ENCODE assay signal across 21 cellular contexts in the genomic region with DNA sequence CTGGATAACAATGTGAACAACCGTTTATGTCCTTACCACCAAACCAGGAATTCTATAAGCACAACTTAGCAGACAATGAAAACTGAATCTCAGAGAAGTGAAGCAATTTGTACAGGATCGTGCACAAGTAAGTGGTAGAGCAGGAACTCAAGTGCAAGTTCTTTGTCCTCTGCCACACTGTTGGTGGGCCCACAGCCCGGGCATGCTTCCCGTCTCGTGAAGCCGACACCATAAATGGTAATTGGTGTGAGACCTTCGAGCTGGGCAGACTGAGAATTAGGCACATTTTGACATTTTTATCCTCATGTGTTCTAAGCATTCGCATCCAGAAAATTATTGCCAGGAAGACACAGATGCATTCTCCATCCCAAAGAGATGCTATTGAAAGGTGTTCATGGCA. TPM values are rescaled to one million over a fixed set of nuclear protein-coding genes. Genes with fewer than 3 reads are reported as not detected.
DNase-seq lines count a peak whose midpoint lies in the region; ATAC-seq, FAIRE-seq and TF ChIP-seq lines count a peak whose summit lies in the region.
"Had no signal": no experiment of that assay in that cellular context is flagged by ENCODE, and none has a peak within 500 bp of the region (broad histone marks: within the 10 kb centered on the region; RNA-seq: fewer than 3 reads in every experiment).

No MANE protein-coding gene starts in this region.

- peaks cover 35% of the 10 kb centered on the region for H3K4me1 Mint-ChIP-seq in activated T-cell treated with anti-CD3 and anti-CD28 coated beads, Interleukin-2, amount 50 U/mL, for 24 hours (ENCODE audit: low read depth)
- peaks cover 11% of the 10 kb centered on the region for H3K4me1 Mint-ChIP-seq in GM23338
- H3K4me1 Mint-ChIP-seq: CD4-positive, alpha-beta memory T cell had no signal

- H3K36me3 ChIP-seq in A673 (ENCODE audit: insufficient read depth, low read length, poor library complexity, severe bottlenecking) (no peaks in the 10 kb centered on the region), GM23338 (ENCODE audit: insufficient read depth) (no peaks in the 10 kb centered on the region), esophagus muscularis mucosa (no peaks in the 10 kb centered on the region), GM23248 (ENCODE audit: low read depth) (no peaks in the 10 kb centered on the region)

- H3K9me2 ChIP-seq in GM23338 (ENCODE audit: insufficient read depth) (no peaks in the 10 kb centered on the region; the same call in 1 of the 2 replicates), GM23248 (ENCODE audit: insufficient read depth) (no peaks in the 10 kb centered on the region)

- in situ Hi-C loops in GM23248 (cut with MboI) = no loop called here

- H3K36me3 Mint-ChIP-seq in activated T-cell treated with anti-CD3 and anti-CD28 coated beads, Interleukin-2, amount 50 U/mL, for 24 hours (ENCODE audit: low read depth) = no peaks in the 10 kb centered on the region
- no peaks in the 10 kb centered on the region for H3K36me3 Mint-ChIP-seq in GM23338 (ENCODE audit: low read depth)
- H3K36me3 Mint-ChIP-seq: CD4-positive, alpha-beta memory T cell had no signal

- H3K27me3 Mint-ChIP-seq in activated T-cell treated with anti-CD3 and anti-CD28 coated beads, Interleukin-2, amount 50 U/mL, for 24 hours = peaks cover 41% of the 10 kb centered on the region
- H3K27me3 Mint-ChIP-seq in GM23338 (ENCODE audit: insufficient read depth, low read depth, poor library complexity) = peaks cover 3% of the 10 kb centered on the region

- H3K27me3 ChIP-seq in A673 (replicated peaks; ENCODE audit: insufficient read depth, low read depth, low read length, poor library complexity) (no peaks in the 10 kb centered on the region), GM23338 (ENCODE audit: insufficient read depth) (no peaks in the 10 kb centered on the region), esophagus muscularis mucosa (peaks cover 0 to 6% (median 0%) of the 10 kb centered on the region in 4 donors), GM23248 (replicated peaks; ENCODE audit: insufficient read depth) (no peaks in the 10 kb centered on the region)

- H3K9me3 ChIP-seq in A673 (ENCODE audit: low read depth, low read length, poor library complexity, severe bottlenecking) (no peaks in the 10 kb centered on the region), esophagus muscularis mucosa (no peaks in the 10 kb centered on the region), GM23248 (ENCODE audit: low read depth) (no peaks in the 10 kb centered on the region)
- H3K9me3 ChIP-seq: A549 had no signal

- TF ChIP-seq POLR2A in esophagus muscularis mucosa (IDR thresholded peaks at IDR 0.05; ENCODE audit: low read depth) = no peak

- WGBS in esophagus muscularis mucosa = 95% methylated on average over 8 of the region's 8 CpGs
- WGBS in GM23248 (ENCODE audit: low coverage in 1 of 2, low lambda C conversion rate in 2 of 2, missing lambda C conversion rate in 2 of 2), 2 experiments = 79 to 82% methylated on average over 8 of the region's 8 CpGs

- TF ChIP-seq CTCF in A673 (conservative IDR thresholded peaks at IDR 0.05; ENCODE audit: low read depth, low read length) (no peak), GM23338 (conservative IDR thresholded peaks at IDR 0.05; ENCODE audit: low read depth in 2 of 2) (no peak), esophagus muscularis mucosa (IDR thresholded peaks at IDR 0.05) (no peak), D721Med (IDR thresholded peaks at IDR 0.05; ENCODE audit: insufficient read depth, missing control alignments) (no peak), omental fat pad (IDR thresholded peaks at IDR 0.05) (no peak)

- H3K9ac ChIP-seq in GM23248 = no peak overlapping the region

- ATAC-seq in GM23338 (no peak), omental fat pad (ENCODE audit: low FRiP score) (no peak)
- ATAC-seq: A549 had no signal

- FAIRE-seq in D721Med (lab: Jason Lieb, UNC) = no peak
- FAIRE-seq: A549, G401.6, GM19239 had no signal

- no peak overlapping the region for H3K4me3 ChIP-seq in A673 (ENCODE audit: low read depth, low read length, poor library complexity, severe bottlenecking)
- H3K4me3 ChIP-seq in GM23338 = no peak overlapping the region
- no peak overlapping the region for H3K4me3 ChIP-seq in esophagus muscularis mucosa
- H3K4me3 ChIP-seq in GM23248 = no peak overlapping the region
- H3K4me3 ChIP-seq: A549 had no signal

- no peak for TF ChIP-seq EP300 in esophagus muscularis mucosa (IDR thresholded peaks at IDR 0.05)

- H2AFZ ChIP-seq in GM23338 = 0 out of 2 replicates have a peak overlapping the region, but pooled peaks have one; percentile 34
- no peak overlapping the region for H2AFZ ChIP-seq in GM23248

- H3K27ac Mint-ChIP-seq in activated T-cell treated with anti-CD3 and anti-CD28 coated beads, Interleukin-2, amount 50 U/mL, for 24 hours = peak overlapping the region; percentile 95
- H3K27ac Mint-ChIP-seq in GM23338 = no peak overlapping the region
- H3K27ac Mint-ChIP-seq: CD4-positive, alpha-beta memory T cell had no signal

- POLR2A ChIA-PET in A673 (lab: Charles Lee; ENCODE audit: low non-redundant PET) = interaction anchor here (0.7 kb wide), 1 partner anchor 185 kb away, joined by 3 read pairs; no protein-coding TSS in a partner anchor

- no peak overlapping the region for H3K4me3 Mint-ChIP-seq in activated T-cell treated with anti-CD3 and anti-CD28 coated beads, Interleukin-2, amount 50 U/mL, for 24 hours
- H3K4me3 Mint-ChIP-seq in GM23338 = no peak overlapping the region
- H3K4me3 Mint-ChIP-seq: CD4-positive, alpha-beta memory T cell had no signal

- H3K4me1 ChIP-seq in A673 (ENCODE audit: insufficient read depth, low read length, poor library complexity, severe bottlenecking) (no peaks in the 10 kb centered on the region), GM23338 (ENCODE audit: insufficient read depth) (peaks cover 16% of the 10 kb centered on the region), esophagus muscularis mucosa (no peaks in the 10 kb centered on the region), GM23248 (ENCODE audit: insufficient read depth) (no peaks in the 10 kb centered on the region)
- H3K4me1 ChIP-seq: A549 had no signal

- H3K27ac ChIP-seq in A673 (ENCODE audit: low read depth, low read length, poor library complexity, severe bottlenecking) = no peak overlapping the region
- no peak overlapping the region for H3K27ac ChIP-seq in GM23338 (ENCODE audit: low read depth)
- no peak overlapping the region for H3K27ac ChIP-seq in esophagus muscularis mucosa (replicated peaks in 1 of 4)
- H3K27ac ChIP-seq in GM23248 = no peak overlapping the region
- H3K27ac ChIP-seq: A549 had no signal

- H3K4me2 ChIP-seq in GM23338 (no peak overlapping the region), GM23248 (ENCODE audit: unreplicated experiment) (no peak overlapping the region)
- H3K4me2 ChIP-seq: A549 had no signal

- no peak for DNase-seq in activated T-cell treated with anti-CD3 and anti-CD28 coated beads, Interleukin-2, amount 50 U/mL, for 24 hours
- no peak for DNase-seq in activated T-cell treated with anti-CD3 and anti-CD28 coated beads for 4 hours
- DNase-seq in A673 (ENCODE audit: low spot score) = peak; percentile 53
- DNase-seq in GM23338 (ENCODE audit: low spot score) = no peak
- DNase-seq in esophagus muscularis mucosa (ENCODE audit: extremely low spot score) = peak; percentile 21
- DNase-seq in D721Med (ENCODE audit: insufficient read length, low spot score) = no peak
- no peak for DNase-seq in GM23248
- no peak for DNase-seq in omental fat pad (ENCODE audit: low spot score)
- DNase-seq: 8988T; C1 segment of cervical spinal cord; Calu3; CD4-positive, alpha-beta memory T cell; COR-L47; DMS153; DND-41; GOT3; H7; HCEC 1CT had no signal

- H3K79me2 ChIP-seq in GM23338 (replicated peaks; ENCODE audit: insufficient read depth) (no peaks in the 10 kb centered on the region), GM23248 (ENCODE audit: insufficient read depth) (no peaks in the 10 kb centered on the region)

- BruUV-seq in A673 (replicated peaks; lab: Mats Ljungman, UMichigan) = no TSS peak

- no peaks in the 10 kb centered on the region for H3K9me3 Mint-ChIP-seq in activated T-cell treated with anti-CD3 and anti-CD28 coated beads, Interleukin-2, amount 50 U/mL, for 24 hours
- H3K9me3 Mint-ChIP-seq in GM23338 = no peaks in the 10 kb centered on the region

- intact Hi-C loops in A673 (cut with micrococcal nuclease; ENCODE audit: unreplicated experiment) = no loop called here
- intact Hi-C loops in esophagus muscularis mucosa (cut with DNase I) = no loop called here

- H4K20me1 ChIP-seq in GM23338 (replicated peaks; ENCODE audit: insufficient read depth) = no peaks in the 10 kb centered on the region
- H4K20me1 ChIP-seq in GM23248 (ENCODE audit: insufficient read depth) = no peaks in the 10 kb centered on the region

- CTCF ChIA-PET in A673 (lab: Charles Lee) = no interaction called here

- H3F3A ChIP-seq in GM23338 (replicated peaks; ENCODE audit: low read depth) (no peaks in the 10 kb centered on the region), GM23248 (ENCODE audit: insufficient read depth) (no peaks in the 10 kb centered on the region)

TF ChIP-seq in GM23338, 12 proteins besides CTCF, POLR2A, EP300 and RAD21 (continues in another document):
- TF ChIP-seq NANOG (IDR thresholded peaks at IDR 0.05; ENCODE audit: borderline replicate concordance) (no peak), ZNF331 (CRISPR knock-in tag; IDR thresholded peaks at IDR 0.05; ENCODE audit: low read depth) (no peak)

RNA-seq across cellular contexts. Expression of a gene that starts 27.9 kb away (rescaled TPM):
- 4.3 and 5.2 TPM in 2 replicates for total RNA-seq in A673 (2021)
- 112 and 116 TPM in 2 replicates for total RNA-seq in GM23338 (2014; rRNA removed; shearing (Covaris generic))
- polyA plus RNA-seq in GM23338 (2016; fragmentation: Nextera tagmentation; extraction: Ambion mirVana) = 22.3 and 26.8 TPM in 2 replicates
- 10 to 100 TPM; 12.5 to 46.2 (median 31.3) TPM for total RNA-seq in esophagus muscularis mucosa
- 18.6 and 26.6 TPM in 2 replicates for total RNA-seq in GM23248 (2014; rRNA removed; shearing (Covaris generic))
- polyA plus RNA-seq in GM23248 (2016; fragmentation: Nextera tagmentation; extraction: Ambion mirVana) = 11.3 and 12.9 TPM in 2 replicates
- 100 to 1,000 TPM in 1 of 4 donors, 10 to 100 TPM in 3; 24.8 to 210 (median 65.7) TPM for total RNA-seq in omental fat pad
- total RNA-seq: Calu3 had no signal
- polyA plus RNA-seq: A549 had no signal

Comparison
In these comparisons a context has a peak if more than half of its experiments do, and no peak if none do; other contexts are left out.
1. DNase-seq: peak in A673 (single experiment) and esophagus muscularis mucosa (single experiment); none in activated T-cell treated with anti-CD3 and anti-CD28 coated beads, Interleukin-2, amount 50 U/mL, for 24 hours (single experiment), activated T-cell treated with anti-CD3 and anti-CD28 coated beads for 4 hours (single experiment), GM23338 (single experiment), D721Med (single experiment), GM23248 (single experiment) and omental fat pad (single experiment).